In genomic region chrX:113421432-113421831, GRCh38 we compare ENCODE assay signal across 30 cellular contexts.
"Had no signal": no experiment of that assay in that cellular context is flagged by ENCODE, and none has a peak within 500 bp of the region (broad histone marks: within the 10 kb centered on the region; RNA-seq: fewer than 3 reads in every experiment).

No MANE protein-coding gene starts in this region.

- FAIRE-seq: K562, TTC549 had no signal

- H3K27me3 ChIP-seq: cardiac muscle cell, Peyer's patch, SJSA1 had no signal

- H3K4me3 ChIP-seq: cardiac muscle cell, K562, Peyer's patch, SJSA1 had no signal

- H3K9me3 ChIP-seq: Peyer's patch, SJSA1 had no signal

- H3K4me3 Mint-ChIP-seq: activated CD4-positive, alpha-beta T cell treated with anti-CD3 and anti-CD28 coated beads, Interleukin-2, amount 10 ng/mL, durations not matched to agents 24 days and 14 days; activated CD8-positive, alpha-beta T cell treated with anti-CD3 and anti-CD28 coated beads for 36 hours; activated naive CD8-positive, alpha-beta T cell treated with anti-CD3 and anti-CD28 coated beads for 36 hours; activated T-cell treated with anti-CD3 and anti-CD28 coated beads, Interleukin-2, amount 50 U/mL, for 72 hours; activated T-helper 17 cell treated with anti-CD3 and anti-CD28 coated beads, Interleukin-2, amount 50 U/mL, for 72 hours; central memory CD8-positive, alpha-beta T cell; T-helper 2 cell treated with Interferon-gamma antibody and Interleukin-4, amounts not matched to agents 5 μg/mL and 100 μg/mL, for 36 hours had no signal

- H3K36me3 ChIP-seq: cardiac muscle cell, Peyer's patch, SJSA1 had no signal

- H3K27ac Mint-ChIP-seq: activated CD4-positive, alpha-beta T cell treated with anti-CD3 and anti-CD28 coated beads, Interleukin-2, amount 10 ng/mL, durations not matched to agents 24 days and 14 days; activated CD8-positive, alpha-beta T cell treated with anti-CD3 and anti-CD28 coated beads for 36 hours; activated naive CD8-positive, alpha-beta T cell treated with anti-CD3 and anti-CD28 coated beads for 36 hours; activated T-cell treated with anti-CD3 and anti-CD28 coated beads, Interleukin-2, amount 50 U/mL, for 72 hours; activated T-helper 17 cell treated with anti-CD3 and anti-CD28 coated beads, Interleukin-2, amount 50 U/mL, for 72 hours; T-helper 2 cell treated with Interferon-gamma antibody and Interleukin-4, amounts not matched to agents 5 μg/mL and 100 μg/mL, for 36 hours had no signal

- H3K4me1 ChIP-seq: Peyer's patch, SJSA1 had no signal

- H3K36me3 Mint-ChIP-seq: activated naive CD8-positive, alpha-beta T cell treated with anti-CD3 and anti-CD28 coated beads for 36 hours had no signal

- H3K9me3 Mint-ChIP-seq: activated naive CD8-positive, alpha-beta T cell treated with anti-CD3 and anti-CD28 coated beads for 36 hours had no signal

- DNase-seq: activated CD4-positive, alpha-beta T cell treated with anti-CD3 and anti-CD28 coated beads, Interleukin-2, amount 10 ng/mL, durations not matched to agents 24 days and 14 days; activated CD4-positive, alpha-beta T cell treated with anti-CD3 and anti-CD28 coated beads, Interleukin-2, amount 50 U/mL, for 4 hours; activated CD8-positive, alpha-beta T cell treated with anti-CD3 and anti-CD28 coated beads for 36 hours; activated effector memory CD4-positive, alpha-beta T cell treated with anti-CD3 and anti-CD28 coated beads, Interleukin-2, amount 50 U/mL, for 16 hours; activated naive CD4-positive, alpha-beta T cell; activated naive CD4-positive, alpha-beta T cell treated with anti-CD3 and anti-CD28 coated beads, Interleukin-2, amount 50 U/mL, for 16 hours; activated naive CD8-positive, alpha-beta T cell treated with anti-CD3 and anti-CD28 coated beads for 36 hours; activated T-cell treated with anti-CD3 and anti-CD28 coated beads, Interleukin-2, amount 50 U/mL, for 1 hour; activated T-cell treated with anti-CD3 and anti-CD28 coated beads, Interleukin-2, amount 50 U/mL, for 72 hours; amniotic stem cell; aorta; NCI-H1105; NCI-H1417 treated with DMSO at 0.1 percent for 48 hours; NCI-H187 treated with DMSO at 0.1 percent for 48 hours; NCI-H2081; NCI-H2171 treated with DMSO at 0.1 percent for 48 hours; NCI-H2227 treated with DMSO at 0.1 percent for 48 hours; NCI-H446; NCI-H524; PC-3; Peyer's patch; RPMI8226; SHP77 treated with DMSO at 0.1 percent for 48 hours had no signal

- ATAC-seq: activated CD8-positive, alpha-beta T cell treated with anti-CD3 and anti-CD28 coated beads for 36 hours; activated T-cell treated with anti-CD3 and anti-CD28 coated beads, Interleukin-2, amount 50 U/mL, for 72 hours; activated T-helper 17 cell treated with anti-CD3 and anti-CD28 coated beads, Interleukin-2, amount 50 U/mL, for 72 hours; K562; PC-3 had no signal

- H3K27ac ChIP-seq: cardiac muscle cell, Peyer's patch, SJSA1 had no signal

- H3K4me1 Mint-ChIP-seq: activated CD4-positive, alpha-beta T cell treated with anti-CD3 and anti-CD28 coated beads, Interleukin-2, amount 10 ng/mL, durations not matched to agents 24 days and 14 days; activated naive CD8-positive, alpha-beta T cell treated with anti-CD3 and anti-CD28 coated beads for 36 hours; activated T-helper 17 cell treated with anti-CD3 and anti-CD28 coated beads, Interleukin-2, amount 50 U/mL, for 72 hours; central memory CD8-positive, alpha-beta T cell had no signal

- H3K27me3 Mint-ChIP-seq: activated CD4-positive, alpha-beta T cell treated with anti-CD3 and anti-CD28 coated beads, Interleukin-2, amount 10 ng/mL, durations not matched to agents 24 days and 14 days; activated CD8-positive, alpha-beta T cell treated with anti-CD3 and anti-CD28 coated beads for 36 hours; activated naive CD8-positive, alpha-beta T cell treated with anti-CD3 and anti-CD28 coated beads for 36 hours; activated T-helper 17 cell treated with anti-CD3 and anti-CD28 coated beads, Interleukin-2, amount 50 U/mL, for 72 hours; central memory CD8-positive, alpha-beta T cell had no signal
